Comparison of ENCODE assay signal across 8 cellular contexts in genomic region chr18:12884521-12885323, GRCh38. TPM values are rescaled to one million over a fixed set of nuclear protein-coding genes. Genes with fewer than 3 reads are reported as not detected.
DNase-seq lines count a peak whose midpoint lies in the region; ATAC-seq and TF ChIP-seq lines count a peak whose summit lies in the region.

No MANE protein-coding gene starts in this region.

- H3K4me1 ChIP-seq in sigmoid colon = peaks cover 0 to 26% (median 15%) of the 10 kb centered on the region in 4 donors

- TF ChIP-seq CTCF in fibroblast of the aortic adventitia (IDR thresholded peaks at IDR 0.05; ENCODE audit: insufficient read depth, low read length) = no peak
- TF ChIP-seq CTCF in sigmoid colon (IDR thresholded peaks at IDR 0.05) = no peak

- H3K27me3 ChIP-seq in sigmoid colon = no peaks in the 10 kb centered on the region

- intact Hi-C loops in sigmoid colon (cut with DNase I) = loop anchor here (2.0 to 5.0 kb wide), 6 partner anchors 62 to 843 kb away; partner anchors contain the start of genes AFG3L2, CEP192, CEP76 and FAM210A

- no peak for TF ChIP-seq POLR2A in sigmoid colon (IDR thresholded peaks at IDR 0.05)

- DNase-seq in NCI-H748 (lab: John Stamatoyannopoulos, UW; ENCODE audit: unreplicated experiment) (peak; percentile 49), NCI-H748 treated with DMSO at 0.1 percent for 48 hours (lab: John Stamatoyannopoulos, UW) (no peak), SKM-1 (lab: John Stamatoyannopoulos, UW; ENCODE audit: unreplicated experiment) (peak; percentile 68), fibroblast of the aortic adventitia (ENCODE audit: low read depth) (no peak), sigmoid colon (no peak), A172 (ENCODE audit: low spot score) (no peak), midbrain (lab: John Stamatoyannopoulos, UW) (no peak)

- ATAC-seq in HG03565 (IDR thresholded peaks at IDR 0.05; ENCODE audit: unreplicated experiment) = no peak

- no peaks in the 10 kb centered on the region for H3K36me3 ChIP-seq in sigmoid colon

- TF ChIP-seq EP300 in sigmoid colon (IDR thresholded peaks at IDR 0.05) = no peak

- WGBS in sigmoid colon, 2 donors = 12 to 25% methylated on average over 20 of the region's 20 CpGs

- H3K4me3 ChIP-seq in fibroblast of the aortic adventitia (ENCODE audit: low read depth, low read length) (peak overlapping the region; percentile 81), sigmoid colon (peak overlapping the region; percentile 50 to 87 (median 72))

- peak overlapping the region; percentile 95 to 100 (median 98) for H3K27ac ChIP-seq in sigmoid colon

- no peaks in the 10 kb centered on the region for H3K9me3 ChIP-seq in sigmoid colon

RNA-seq across cellular contexts. Expression of gene PTPN2, which starts 0.7 kb away (rescaled TPM):
- total RNA-seq in fibroblast of the aortic adventitia (ENCODE audit: low replicate concordance) (29.4 and 41.5 TPM in 2 replicates), sigmoid colon (10 to 100 TPM; 20.0 to 31.0 (median 21.0) TPM)
- polyA plus RNA-seq in sigmoid colon = 10 to 100 TPM; 31.4 to 43.1 (median 42.6) TPM
- 41.1 and 43.9 TPM in 2 replicates for total RNA-seq in A172 (2014; rRNA removed; shearing (Covaris generic))

Comparison
In these comparisons a context has a peak if more than half of its experiments do, and no peak if none do; other contexts are left out.
1. DNase-seq: peak in NCI-H748 (single experiment) and SKM-1 (single experiment); none in NCI-H748 treated with DMSO at 0.1 percent for 48 hours (single experiment), fibroblast of the aortic adventitia (single experiment), sigmoid colon (single experiment), A172 (single experiment) and midbrain (single experiment).